ENCODE assay signal across 15 cellular contexts in genomic region chr2:1032030-1032429, GRCh38.
DNase-seq lines count a peak whose midpoint lies in the region; ATAC-seq and TF ChIP-seq lines count a peak whose summit lies in the region.
"Had no signal": no experiment of that assay in that cellular context is flagged by ENCODE, and none has a peak within 500 bp of the region (broad histone marks: within the 10 kb centered on the region; RNA-seq: fewer than 3 reads in every experiment).

No MANE protein-coding gene starts in this region.

- H2AFZ ChIP-seq in SK-N-SH (ENCODE audit: low read depth): no peak overlapping the region

- H3K9me3 Mint-ChIP-seq in activated naive CD4-positive, alpha-beta T cell treated with anti-CD3 and anti-CD28 coated beads, Interleukin-2, amount 10 ng/mL, durations not matched to agents 7 days and 5 days: peaks cover 3% of the 10 kb centered on the region
- no peaks in the 10 kb centered on the region for H3K9me3 Mint-ChIP-seq in stimulated activated effector memory CD8-positive, alpha-beta T cell treated with anti-CD3 and anti-CD28 coated beads, Interleukin-12 subunit alpha, Interleukin-12 subunit beta, amount 100 ng/mL, for 72 hours
- H3K9me3 Mint-ChIP-seq: dendritic cell treated with granulocyte-macrophage colony-stimulating factor and Interleukin-4, amounts not matched to agents 40 ng/mL and 50 ng/mL, for 4 days had no signal

- no peaks in the 10 kb centered on the region for H3K27me3 ChIP-seq in SJSA1 (replicated peaks)
- H3K27me3 ChIP-seq in SK-N-SH (ENCODE audit: insufficient read depth): no peaks in the 10 kb centered on the region

- H3K27ac Mint-ChIP-seq in activated naive CD4-positive, alpha-beta T cell treated with anti-CD3 and anti-CD28 coated beads, Interleukin-2, amount 10 ng/mL, durations not matched to agents 7 days and 5 days: no peak overlapping the region
- no peak overlapping the region for H3K27ac Mint-ChIP-seq in stimulated activated effector memory CD8-positive, alpha-beta T cell treated with anti-CD3 and anti-CD28 coated beads, Interleukin-12 subunit alpha, Interleukin-12 subunit beta, amount 100 ng/mL, for 72 hours
- H3K27ac Mint-ChIP-seq: dendritic cell treated with granulocyte-macrophage colony-stimulating factor and Interleukin-4, amounts not matched to agents 40 ng/mL and 50 ng/mL, for 4 days; H9; progenitor cell of endocrine pancreas had no signal

- H3K36me3 ChIP-seq in SJSA1 (no peaks in the 10 kb centered on the region), SK-N-SH (replicated peaks in 1 of 2; ENCODE audit: control insufficient read depth in 1 of 2, insufficient read depth in 2 of 2, low read length in 1 of 2) (no peaks in the 10 kb centered on the region)

- ATAC-seq in stimulated activated effector memory CD8-positive, alpha-beta T cell treated with anti-CD3 and anti-CD28 coated beads, Interleukin-12 subunit alpha, Interleukin-12 subunit beta, amount 100 ng/mL, for 72 hours: peak; percentile 77
- no peak for ATAC-seq in GM18909 (IDR thresholded peaks at IDR 0.05; ENCODE audit: poor library complexity, unreplicated experiment)
- ATAC-seq in HG03108 (IDR thresholded peaks at IDR 0.05; ENCODE audit: unreplicated experiment): no peak

- no peaks in the 10 kb centered on the region for H3K9me2 ChIP-seq in SK-N-SH

- peak overlapping the region; percentile 16 for H3K4me3 Mint-ChIP-seq in activated naive CD4-positive, alpha-beta T cell treated with anti-CD3 and anti-CD28 coated beads, Interleukin-2, amount 10 ng/mL, durations not matched to agents 7 days and 5 days
- H3K4me3 Mint-ChIP-seq in stimulated activated effector memory CD8-positive, alpha-beta T cell treated with anti-CD3 and anti-CD28 coated beads, Interleukin-12 subunit alpha, Interleukin-12 subunit beta, amount 100 ng/mL, for 72 hours: peak overlapping the region; percentile 22
- H3K4me3 Mint-ChIP-seq: dendritic cell treated with granulocyte-macrophage colony-stimulating factor and Interleukin-4, amounts not matched to agents 40 ng/mL and 50 ng/mL, for 4 days; H9; naive B cell had no signal

- no peak for TF ChIP-seq RAD21 in SK-N-SH (IDR thresholded peaks at IDR 0.05; ENCODE audit: low read length)

- TF ChIP-seq EP300 in SK-N-SH (IDR thresholded peaks at IDR 0.05; ENCODE audit: borderline replicate concordance in 1 of 2, low read depth in 1 of 2, low read length in 1 of 2): no peak

- no peaks in the 10 kb centered on the region for H4K20me1 ChIP-seq in SK-N-SH (ENCODE audit: insufficient read depth)

- H3K9me3 ChIP-seq in SJSA1 (replicated peaks) (no peaks in the 10 kb centered on the region), SK-N-SH (no peaks in the 10 kb centered on the region)

- DNase-seq in activated naive CD4-positive, alpha-beta T cell treated with anti-CD3 and anti-CD28 coated beads, Interleukin-2, amount 10 ng/mL, durations not matched to agents 7 days and 5 days: no peak
- no peak for DNase-seq in activated naive CD4-positive, alpha-beta T cell treated with anti-CD3 and anti-CD28 coated beads, Interleukin-2, amount 50 U/mL, for 16 hours
- no peak for DNase-seq in SJSA1 (ENCODE audit: low read depth in 1 of 2, low spot score in 2 of 2)
- peak; percentile 2 for DNase-seq in central memory CD4-positive, alpha-beta T cell
- no peak for DNase-seq in stimulated activated effector memory CD8-positive, alpha-beta T cell treated with anti-CD3 and anti-CD28 coated beads, Interleukin-12 subunit alpha, Interleukin-12 subunit beta, amount 100 ng/mL, for 72 hours (ENCODE audit: low spot score in 2 of 2)
- no peak for DNase-seq in SK-N-SH
- DNase-seq: H9, naive B cell, NCI-H1930, NCI-H524, SW 1271 had no signal

- H3K4me1 ChIP-seq in SJSA1 (replicated peaks) (no peaks in the 10 kb centered on the region), SK-N-SH (ENCODE audit: control insufficient read depth in 1 of 2, insufficient read depth in 2 of 2, low read depth in 1 of 2, low read length in 1 of 2) (peaks cover 0 to 16% of the 10 kb centered on the region in 2 experiments; a peak in 1 of 4 replicates)

- H3F3A ChIP-seq in SK-N-SH (replicated peaks; ENCODE audit: insufficient read depth): no peaks in the 10 kb centered on the region

- no peak overlapping the region for H3K4me2 ChIP-seq in SK-N-SH

- no peak for TF ChIP-seq CTCF in SK-N-SH (IDR thresholded peaks at IDR 0.05)

- H3K36me3 Mint-ChIP-seq in activated naive CD4-positive, alpha-beta T cell treated with anti-CD3 and anti-CD28 coated beads, Interleukin-2, amount 10 ng/mL, durations not matched to agents 7 days and 5 days: no peaks in the 10 kb centered on the region
- no peaks in the 10 kb centered on the region for H3K36me3 Mint-ChIP-seq in stimulated activated effector memory CD8-positive, alpha-beta T cell treated with anti-CD3 and anti-CD28 coated beads, Interleukin-12 subunit alpha, Interleukin-12 subunit beta, amount 100 ng/mL, for 72 hours
- H3K36me3 Mint-ChIP-seq: naive B cell had no signal

- CTCF ChIA-PET in activated naive CD4-positive, alpha-beta T cell treated with anti-CD3 and anti-CD28 coated beads, Interleukin-2, amount 10 ng/mL, durations not matched to agents 7 days and 5 days (lab: Charles Lee): no interaction called here
- CTCF ChIA-PET in SK-N-SH (lab: Yijun Ruan, JAX): no interaction called here

- H3K4me3 ChIP-seq in SJSA1: peak overlapping the region; percentile 32
- H3K4me3 ChIP-seq in SK-N-SH (ENCODE audit: low read depth in 2 of 2, low read length in 1 of 2): no peak overlapping the region

- H3K27ac ChIP-seq in SJSA1 (0 out of 2 replicates have a peak overlapping the region, but pooled peaks have one; percentile 26), SK-N-SH (ENCODE audit: low read depth in 2 of 2, low read length in 1 of 2) (no peak overlapping the region)

- H3K27me3 Mint-ChIP-seq in activated naive CD4-positive, alpha-beta T cell treated with anti-CD3 and anti-CD28 coated beads, Interleukin-2, amount 10 ng/mL, durations not matched to agents 7 days and 5 days: no peaks in the 10 kb centered on the region
- H3K27me3 Mint-ChIP-seq: dendritic cell treated with granulocyte-macrophage colony-stimulating factor and Interleukin-4, amounts not matched to agents 40 ng/mL and 50 ng/mL, for 4 days had no signal

- 61% methylated on average over 13 of the region's 13 CpGs for WGBS in SK-N-SH (ENCODE audit: low lambda C conversion rate)

- H3K4me1 Mint-ChIP-seq in activated naive CD4-positive, alpha-beta T cell treated with anti-CD3 and anti-CD28 coated beads, Interleukin-2, amount 10 ng/mL, durations not matched to agents 7 days and 5 days: no peaks in the 10 kb centered on the region
- no peaks in the 10 kb centered on the region for H3K4me1 Mint-ChIP-seq in stimulated activated effector memory CD8-positive, alpha-beta T cell treated with anti-CD3 and anti-CD28 coated beads, Interleukin-12 subunit alpha, Interleukin-12 subunit beta, amount 100 ng/mL, for 72 hours

- POLR2A ChIA-PET in SK-N-SH (lab: Yijun Ruan, JAX): no interaction called here

- H3K79me2 ChIP-seq in SK-N-SH (ENCODE audit: insufficient read depth): no peaks in the 10 kb centered on the region

- no peak overlapping the region for H3K9ac ChIP-seq in SK-N-SH

TF ChIP-seq in SK-N-SH, 30 proteins besides CTCF, POLR2A, EP300 and RAD21:
- TF ChIP-seq MEF2A (IDR thresholded peaks at IDR 0.05; ENCODE audit: borderline replicate concordance, low read depth) (no peak), GATA2 (CRISPR knock-in tag; IDR thresholded peaks at IDR 0.05) (no peak), TEAD4 (IDR thresholded peaks at IDR 0.05; ENCODE audit: borderline replicate concordance, insufficient read depth) (no peak), FOXJ3 (CRISPR knock-in tag; IDR thresholded peaks at IDR 0.05) (no peak), ZBTB33 (IDR thresholded peaks at IDR 0.05; ENCODE audit: borderline replicate concordance, low read depth) (no peak), FOSL2 (IDR thresholded peaks at IDR 0.05; ENCODE audit: borderline replicate concordance, low read depth) (no peak), JUND (IDR thresholded peaks at IDR 0.05) (no peak), NFIC (IDR thresholded peaks at IDR 0.05; ENCODE audit: borderline replicate concordance) (no peak), YY1 (IDR thresholded peaks at IDR 0.05; ENCODE audit: low read depth) (no peak)
